Comparison of ENCODE assay signal across 17 cellular contexts in the genomic region with DNA sequence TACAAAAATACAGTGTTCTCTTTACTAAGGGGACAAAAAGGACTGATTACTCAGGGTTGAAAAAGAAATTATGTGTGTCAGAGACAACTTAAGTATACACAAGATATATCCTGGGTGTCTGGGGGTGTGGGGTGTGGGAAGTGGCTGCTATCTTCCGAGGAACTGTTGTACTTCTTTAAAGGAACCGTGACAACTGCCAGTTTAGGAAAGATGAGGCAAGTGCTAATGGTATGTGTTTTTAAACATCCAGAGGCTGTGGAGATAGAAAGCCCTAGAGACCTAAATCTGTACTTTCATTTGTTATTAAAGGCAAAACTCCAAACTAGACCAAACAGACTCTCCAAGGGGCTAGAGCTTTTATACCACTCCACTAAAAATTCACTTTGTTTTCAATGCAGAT.
A peak's percentile ranks its signal among the peaks of the same experiment; 100 is the strongest.
DNase-seq lines count a peak whose midpoint lies in the region; ATAC-seq, FAIRE-seq and TF ChIP-seq lines count a peak whose summit lies in the region.
"Had no signal": no experiment of that assay in that cellular context is flagged by ENCODE, and none has a peak within 500 bp of the region (broad histone marks: within the 10 kb centered on the region; RNA-seq: fewer than 3 reads in every experiment).

No MANE protein-coding gene starts in this region.

- no peak for TF ChIP-seq RAD21 in A549 (conservative IDR thresholded peaks at IDR 0.05 in 1 of 2, IDR thresholded peaks at IDR 0.05 in 1 of 2)

- peaks cover 25% of the 10 kb centered on the region for H3K9me3 ChIP-seq in A549
- H3K9me3 ChIP-seq: sigmoid colon, SK-N-SH had no signal

- POLR2A ChIA-PET in A549 (lab: Yijun Ruan, JAX), result interaction anchor here (1.5 kb wide), 2 partner anchors 56 to 113 kb away, joined by 3 read pairs; no protein-coding TSS in a partner anchor

- H3K4me3 ChIP-seq in A549 (no peak overlapping the region), coronary artery (peak overlapping the region; percentile 28), mesendoderm (ENCODE audit: low read length) (no peak overlapping the region)
- H3K4me3 ChIP-seq: heart left ventricle, sigmoid colon had no signal

- ATAC-seq in A549 (peak in 1 of 2 experiments; percentile 14; a peak in 2 of 6 replicates), HG03097 (IDR thresholded peaks at IDR 0.05; ENCODE audit: low FRiP score, unreplicated experiment) (no peak), HG03354 (IDR thresholded peaks at IDR 0.05; ENCODE audit: poor library complexity, severe bottlenecking, unreplicated experiment) (no peak)
- ATAC-seq: left colon; naive thymus-derived CD4-positive, alpha-beta T cell had no signal

- H3K9ac ChIP-seq in mesendoderm (ENCODE audit: low read length), result no peak overlapping the region
- H3K9ac ChIP-seq: SK-N-SH had no signal

- CTCF ChIA-PET in A549 (lab: Yijun Ruan, JAX), result interaction anchor here (1.0 to 2.0 kb wide), 4 partner anchors 30 to 336 kb away, joined by 3 to 8 read pairs (median 4); no protein-coding TSS in a partner anchor

- H3K4me1 ChIP-seq in A549 (peaks cover 48% of the 10 kb centered on the region), mesendoderm (ENCODE audit: control insufficient read depth, low read depth, low read length) (no peaks in the 10 kb centered on the region)
- H3K4me1 ChIP-seq: sigmoid colon had no signal

- DNase-seq in A549 (ENCODE audit: low read depth in 1 of 2, low spot score in 1 of 2) (no peak), LHCN-M2 (ENCODE audit: low read depth) (peak; percentile 88), coronary artery (ENCODE audit: low spot score) (no peak), mesendoderm (peak; percentile 21), RCC 7860 (ENCODE audit: low spot score) (no peak)
- DNase-seq in stimulated activated CD4-positive, alpha-beta T cell treated with anti-CD3 and anti-CD28 coated beads, Interleukin-2, amount 100 ng/mL, for 24 hours, result no peak
- DNase-seq: activated effector memory CD4-positive, alpha-beta T cell treated with anti-CD3 and anti-CD28 coated beads, Interleukin-2, amount 50 U/mL, for 16 hours; heart left ventricle; KBM-7; left colon; naive thymus-derived CD4-positive, alpha-beta T cell; NCI-H1417; sigmoid colon; SK-N-SH had no signal

- WGBS in A549 (ENCODE audit: missing lambda C conversion rate), result 5% methylated on average over 2 of the region's 2 CpGs
- no CpG with 5 or more reads among the region's 2 CpGs for WGBS in mesendoderm (ENCODE audit: extremely low coverage, insufficient coverage, low lambda C conversion rate)

- no peak for TF ChIP-seq CTCF in A549 (IDR thresholded peaks at IDR 0.05)
- no peak for TF ChIP-seq CTCF in coronary artery (IDR thresholded peaks at IDR 0.05)

- no peak overlapping the region for H3K23ac ChIP-seq in mesendoderm (ENCODE audit: low read length)

- H3K27ac ChIP-seq in A549 (peak overlapping the region; percentile 50 to 83), coronary artery (peak overlapping the region in 1 of 2 donors; percentile 60), mesendoderm (ENCODE audit: low read depth, low read length) (no peak overlapping the region)
- H3K27ac ChIP-seq: heart left ventricle, sigmoid colon had no signal

- no peak overlapping the region for H2AK5ac ChIP-seq in mesendoderm (ENCODE audit: low read length)

- FAIRE-seq in A549 (lab: Jason Lieb, UNC) (no peak), RCC 7860 (lab: Jason Lieb, UNC) (no peak)
- FAIRE-seq: bronchial epithelial cell had no signal

- no peaks in the 10 kb centered on the region for H3K36me3 ChIP-seq in mesendoderm (ENCODE audit: control insufficient read depth, insufficient read depth, low read length)
- H3K36me3 ChIP-seq: heart left ventricle, sigmoid colon had no signal

- H3K56ac ChIP-seq in mesendoderm (ENCODE audit: low read length), result no peak overlapping the region

- H2BK120ac ChIP-seq in mesendoderm (ENCODE audit: low read depth, low read length), result no peak overlapping the region

- H3K4me2 ChIP-seq in A549 (peak overlapping the region; percentile 43), mesendoderm (ENCODE audit: low read length) (no peak overlapping the region)
- H3K4me2 ChIP-seq: SK-N-SH had no signal

- no peak overlapping the region for H3K18ac ChIP-seq in mesendoderm (ENCODE audit: low read length)

- no peak overlapping the region for H2BK15ac ChIP-seq in mesendoderm (replicated peaks; ENCODE audit: low read depth)

- no peak overlapping the region for H2BK5ac ChIP-seq in mesendoderm (ENCODE audit: low read length)

- no peaks in the 10 kb centered on the region for H3K79me2 ChIP-seq in mesendoderm (ENCODE audit: control insufficient read depth, insufficient read depth, low read length)

- no peaks in the 10 kb centered on the region for H3K79me1 ChIP-seq in mesendoderm (ENCODE audit: low read length)

- no peak for TF ChIP-seq EP300 in A549 (IDR thresholded peaks at IDR 0.05)

- H3K27me3 ChIP-seq in mesendoderm (ENCODE audit: insufficient read depth, low read length, poor library complexity), result no peaks in the 10 kb centered on the region
- H3K27me3 ChIP-seq: sigmoid colon had no signal

- no peak overlapping the region for H4K5ac ChIP-seq in mesendoderm (ENCODE audit: low read length)

- no peak overlapping the region for H4K8ac ChIP-seq in mesendoderm (ENCODE audit: low read depth, low read length)

- H3K4ac ChIP-seq in mesendoderm (ENCODE audit: low read depth, low read length), result no peak overlapping the region

- TF ChIP-seq POLR2A in A549 (IDR thresholded peaks at IDR 0.05; ENCODE audit: low read length), result no peak

TF ChIP-seq in A549, 52 proteins besides CTCF, POLR2A, EP300 and RAD21:
- TF ChIP-seq FOSB (CRISPR knock-in tag; IDR thresholded peaks at IDR 0.05) (no peak), ZNF302 (CRISPR knock-in tag; IDR thresholded peaks at IDR 0.05) (no peak), HOXB5 (CRISPR knock-in tag; IDR thresholded peaks at IDR 0.05) (no peak), NPAS2 (CRISPR knock-in tag; IDR thresholded peaks at IDR 0.05; ENCODE audit: borderline replicate concordance) (no peak), CBX8 (IDR thresholded peaks at IDR 0.05) (no peak), ZC3H11A (IDR thresholded peaks at IDR 0.05) (no peak), FOSL2 (IDR thresholded peaks at IDR 0.05) (no peak), FOSL2 (CRISPR knock-in tag; IDR thresholded peaks at IDR 0.05) (no peak), KDM1A (IDR thresholded peaks at IDR 0.05; ENCODE audit: low read depth) (no peak), NR3C1 (IDR thresholded peaks at IDR 0.05) (no peak), TP53 (CRISPR knock-in tag; IDR thresholded peaks at IDR 0.05) (no peak), HOXA7 (CRISPR knock-in tag; IDR thresholded peaks at IDR 0.05) (no peak), TFCP2L1 (CRISPR knock-in tag; IDR thresholded peaks at IDR 0.05) (no peak), MYC (IDR thresholded peaks at IDR 0.05; ENCODE audit: borderline replicate concordance, low read length) (no peak)
- TF ChIP-seq, protein P1, sequence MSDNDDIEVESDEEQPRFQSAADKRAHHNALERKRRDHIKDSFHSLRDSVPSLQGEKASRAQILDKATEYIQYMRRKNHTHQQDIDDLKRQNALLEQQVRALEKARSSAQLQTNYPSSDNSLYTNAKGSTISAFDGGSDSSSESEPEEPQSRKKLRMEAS (IDR thresholded peaks at IDR 0.05), result no peak

Comparison
In these comparisons a context has a peak if more than half of its experiments do, and no peak if none do; other contexts are left out.
1. DNase-seq: peak in LHCN-M2 (single experiment) and mesendoderm (single experiment); none in A549 (0 of 2), coronary artery (single experiment), RCC 7860 (single experiment) and stimulated activated CD4-positive, alpha-beta T cell treated with anti-CD3 and anti-CD28 coated beads, Interleukin-2, amount 100 ng/mL, for 24 hours (0 of 2).